16 cellular contexts compared by ENCODE assay signal in the genomic region with DNA sequence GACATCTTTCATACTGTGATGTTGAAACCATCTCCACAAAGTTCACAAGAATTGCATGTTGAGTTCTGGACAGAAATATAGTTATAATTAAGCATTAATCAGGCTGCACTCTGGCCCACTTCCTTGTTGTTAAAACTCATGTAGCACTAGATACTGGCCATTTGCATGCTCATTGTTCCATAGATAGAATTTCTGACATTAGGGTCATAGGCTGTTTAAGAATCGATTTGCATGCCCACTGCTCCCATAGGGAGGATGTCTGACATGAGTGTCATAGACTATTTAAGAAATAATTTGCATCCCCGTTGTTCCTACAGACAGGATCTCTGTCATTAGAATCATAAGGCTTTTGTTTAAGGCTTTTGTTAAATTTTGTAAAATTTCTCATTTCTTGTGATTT. TPM values are rescaled to one million over a fixed set of nuclear protein-coding genes. Genes with fewer than 3 reads are reported as not detected.
A peak's percentile ranks its signal among the peaks of the same experiment; 100 is the strongest.
DNase-seq lines count a peak whose midpoint lies in the region; ATAC-seq and TF ChIP-seq lines count a peak whose summit lies in the region.
"Had no signal": no experiment of that assay in that cellular context is flagged by ENCODE, and none has a peak within 500 bp of the region (broad histone marks: within the 10 kb centered on the region; RNA-seq: fewer than 3 reads in every experiment).

No MANE protein-coding gene starts in this region.

- H3K9me3 Mint-ChIP-seq in activated T-helper 17 cell treated with anti-CD3 and anti-CD28 coated beads, Interleukin-2, amount 50 U/mL, for 72 hours, result peaks cover 4% of the 10 kb centered on the region
- H3K9me3 Mint-ChIP-seq: dendritic cell treated with granulocyte-macrophage colony-stimulating factor and Interleukin-4, amounts not matched to agents 40 ng/mL and 50 ng/mL, for 4 days; nephron had no signal

- H3K36me3 ChIP-seq in sigmoid colon, result no peaks in the 10 kb centered on the region
- H3K36me3 ChIP-seq: adrenal gland had no signal

- no peaks in the 10 kb centered on the region for H3K36me3 Mint-ChIP-seq in activated T-helper 17 cell treated with anti-CD3 and anti-CD28 coated beads, Interleukin-2, amount 50 U/mL, for 72 hours (ENCODE audit: low read depth)
- H3K36me3 Mint-ChIP-seq: activated CD8-positive, alpha-beta memory T cell treated with anti-CD3 and anti-CD28 coated beads, Interleukin-2, amount 10 ng/mL, durations not matched to agents 7 days and 5 days had no signal

- TF ChIP-seq POLR2A in sigmoid colon (IDR thresholded peaks at IDR 0.05), result no peak

- H3K27me3 Mint-ChIP-seq in activated T-helper 17 cell treated with anti-CD3 and anti-CD28 coated beads, Interleukin-2, amount 50 U/mL, for 72 hours, result no peaks in the 10 kb centered on the region
- H3K27me3 Mint-ChIP-seq: activated CD8-positive, alpha-beta memory T cell treated with anti-CD3 and anti-CD28 coated beads, Interleukin-2, amount 10 ng/mL, durations not matched to agents 7 days and 5 days had no signal

- H3K4me3 ChIP-seq in sigmoid colon, result no peak overlapping the region
- H3K4me3 ChIP-seq: adrenal gland had no signal

- DNase-seq in NAMALWA (ENCODE audit: low spot score), result peak; percentile 50
- DNase-seq in sigmoid colon, result no peak
- DNase-seq in NCI-H2107 treated with DMSO at 0.1 percent for 48 hours (lab: John Stamatoyannopoulos, UW; ENCODE audit: unreplicated experiment), result no peak
- DNase-seq in dermis blood vessel endothelial cell, result no peak
- DNase-seq: activated CD8-positive, alpha-beta memory T cell treated with anti-CD3 and anti-CD28 coated beads, Interleukin-2, amount 10 ng/mL, durations not matched to agents 7 days and 5 days; adrenal gland; C1 segment of cervical spinal cord; foreskin fibroblast; kidney; NCI-H345 had no signal

- TF ChIP-seq CTCF in sigmoid colon (IDR thresholded peaks at IDR 0.05), result no peak

- no peaks in the 10 kb centered on the region for H3K9me3 ChIP-seq in sigmoid colon
- H3K9me3 ChIP-seq: adrenal gland had no signal

- H3K4me1 Mint-ChIP-seq in activated T-helper 17 cell treated with anti-CD3 and anti-CD28 coated beads, Interleukin-2, amount 50 U/mL, for 72 hours, result no peaks in the 10 kb centered on the region
- H3K4me1 Mint-ChIP-seq: activated CD8-positive, alpha-beta memory T cell treated with anti-CD3 and anti-CD28 coated beads, Interleukin-2, amount 10 ng/mL, durations not matched to agents 7 days and 5 days had no signal

- H3K27me3 ChIP-seq in sigmoid colon, result no peaks in the 10 kb centered on the region
- H3K27me3 ChIP-seq: adrenal gland had no signal

- H3K4me3 Mint-ChIP-seq in activated T-helper 17 cell treated with anti-CD3 and anti-CD28 coated beads, Interleukin-2, amount 50 U/mL, for 72 hours, result no peak overlapping the region
- H3K4me3 Mint-ChIP-seq: activated CD8-positive, alpha-beta memory T cell treated with anti-CD3 and anti-CD28 coated beads, Interleukin-2, amount 10 ng/mL, durations not matched to agents 7 days and 5 days; dendritic cell treated with granulocyte-macrophage colony-stimulating factor and Interleukin-4, amounts not matched to agents 40 ng/mL and 50 ng/mL, for 4 days; nephron had no signal

- no peaks in the 10 kb centered on the region for H3K4me1 ChIP-seq in sigmoid colon
- H3K4me1 ChIP-seq: adrenal gland had no signal

- no peak overlapping the region for H3K27ac ChIP-seq in sigmoid colon
- H3K27ac ChIP-seq: adrenal gland had no signal

- intact Hi-C loops in sigmoid colon (cut with DNase I), result loop anchor here (10.0 kb wide), 1 partner anchor 352 kb away; no protein-coding TSS in a partner anchor

- TF ChIP-seq EP300 in sigmoid colon (IDR thresholded peaks at IDR 0.05), result no peak

- H3K27ac Mint-ChIP-seq in activated T-helper 17 cell treated with anti-CD3 and anti-CD28 coated beads, Interleukin-2, amount 50 U/mL, for 72 hours, result no peak overlapping the region
- H3K27ac Mint-ChIP-seq: activated CD8-positive, alpha-beta memory T cell treated with anti-CD3 and anti-CD28 coated beads, Interleukin-2, amount 10 ng/mL, durations not matched to agents 7 days and 5 days; dendritic cell treated with granulocyte-macrophage colony-stimulating factor and Interleukin-4, amounts not matched to agents 40 ng/mL and 50 ng/mL, for 4 days; nephron had no signal

- WGBS in sigmoid colon, 2 donors, result 66 to 81% methylated on average over 2 of the region's 2 CpGs

- ATAC-seq in GM18873 (IDR thresholded peaks at IDR 0.05; ENCODE audit: low FRiP score, unreplicated experiment) (peak; percentile 95), GM21529 (IDR thresholded peaks at IDR 0.05; ENCODE audit: unreplicated experiment) (peak; percentile 88), HG03045 (IDR thresholded peaks at IDR 0.05; ENCODE audit: unreplicated experiment) (peak; percentile 94)
- ATAC-seq in activated T-helper 17 cell treated with anti-CD3 and anti-CD28 coated beads, Interleukin-2, amount 50 U/mL, for 72 hours (replicated peaks), result no peak
- ATAC-seq: activated CD8-positive, alpha-beta memory T cell treated with anti-CD3 and anti-CD28 coated beads, Interleukin-2, amount 10 ng/mL, durations not matched to agents 7 days and 5 days had no signal

RNA-seq across cellular contexts. Expression of gene MYF5, which starts 50.2 kb away (rescaled TPM):
- not detected for total RNA-seq in activated T-helper 17 cell treated with anti-CD3 and anti-CD28 coated beads, Interleukin-2, amount 50 U/mL, for 72 hours
- total RNA-seq in sigmoid colon (not detected), dermis blood vessel endothelial cell (not detected in 2 replicates)
- polyA plus RNA-seq in sigmoid colon, result not detected
- total RNA-seq: activated CD8-positive, alpha-beta memory T cell treated with anti-CD3 and anti-CD28 coated beads, Interleukin-2, amount 10 ng/mL, durations not matched to agents 7 days and 5 days; adrenal gland; kidney had no signal
- polyA plus RNA-seq: adrenal gland had no signal

RNA-seq across cellular contexts. Expression of gene MYF6, which starts 59.5 kb away (rescaled TPM):
- total RNA-seq in activated T-helper 17 cell treated with anti-CD3 and anti-CD28 coated beads, Interleukin-2, amount 50 U/mL, for 72 hours, result not detected
- total RNA-seq in sigmoid colon (not detected), dermis blood vessel endothelial cell (not detected in 2 replicates)
- not detected for polyA plus RNA-seq in sigmoid colon
- total RNA-seq: activated CD8-positive, alpha-beta memory T cell treated with anti-CD3 and anti-CD28 coated beads, Interleukin-2, amount 10 ng/mL, durations not matched to agents 7 days and 5 days; kidney had no signal
